Comparison of ENCODE assay signal across 24 cellular contexts in genomic region chr5:133756036-133756435, GRCh38.
"Had no signal": no experiment of that assay in that cellular context is flagged by ENCODE, and none has a peak within 500 bp of the region (broad histone marks: within the 10 kb centered on the region; RNA-seq: fewer than 3 reads in every experiment).

No MANE protein-coding gene starts in this region.

- ATAC-seq: HepG2, K562, Panc1, PC-3, SK-N-SH treated with all-trans-retinoic acid at 6 μM for 48 hours had no signal

- H3K36me3 ChIP-seq: SJCRH30 had no signal

- H3K27me3 ChIP-seq: SJCRH30 had no signal

- H3K27ac Mint-ChIP-seq: IgD-negative memory B cell had no signal

- H3K4me3 ChIP-seq: K562, SJCRH30 had no signal

- H3K9ac ChIP-seq: KMS-11 had no signal

- H3K27ac ChIP-seq: KMS-11, RWPE1, SJCRH30 had no signal

- H3K4me3 Mint-ChIP-seq: IgD-negative memory B cell had no signal

- H3K4me2 ChIP-seq: KMS-11 had no signal

- DNase-seq: Kasumi-1, MM.1S, NCI-H1092 treated with DMSO at 0.1 percent for 48 hours, NCI-H1436, NCI-H187, NCI-H2029, NCI-H2081 treated with DMSO at 0.1 percent for 48 hours, NCI-H2171, NCI-H226, NCI-H446, NCI-H510A, NCI-H524 treated with DMSO at 0.1 percent for 48 hours, NCI-H69, NCI-H774, PC-3, SHP77 treated with DMSO at 0.1 percent for 48 hours, SJCRH30 had no signal

- H3K9me3 ChIP-seq: SJCRH30 had no signal

- H3K4me1 ChIP-seq: SJCRH30 had no signal

- H3K9me3 Mint-ChIP-seq: IgD-negative memory B cell had no signal
